24 cellular contexts compared by ENCODE assay signal in genomic region chr5:99076600-99077253, GRCh38.
"Had no signal": no experiment of that assay in that cellular context is flagged by ENCODE, and none has a peak within 500 bp of the region (broad histone marks: within the 10 kb centered on the region; RNA-seq: fewer than 3 reads in every experiment).

No MANE protein-coding gene starts in this region.

- H3K4me3 Mint-ChIP-seq: activated B cell treated with CpG ODN at 0.5 μM for 24 hours; activated naive CD4-positive, alpha-beta T cell treated with anti-CD3 and anti-CD28 coated beads for 36 hours; activated naive CD8-positive, alpha-beta T cell treated with anti-CD3 and anti-CD28 coated beads for 36 hours; activated T-helper 1 cell treated with anti-CD3 and anti-CD28 coated beads, Interleukin-12 subunit alpha, Interleukin-12 subunit beta, Interleukin-2, Interleukin-4 antibody, amounts not matched to agents 30 ng/mL and 10 ng/mL and 1 ng/mL, durations not matched to agents 14 hours and 24 hours and 36 hours; mesothelial cell of epicardium; naive B cell; neural progenitor cell; stimulated activated naive B cell treated with anti-CD40 and anti-IgM and Interleukin-4, amounts not matched to agents 10 μg/mL and 1 μg/mL and 100 μg/mL, for 72 hours had no signal

- H3K27ac ChIP-seq: adrenal gland, body of pancreas, colonic mucosa, gastrocnemius medialis, heart left ventricle, neural progenitor cell, right atrium auricular region, stomach, tibial nerve had no signal

- H3K4me3 ChIP-seq: adrenal gland, body of pancreas, colonic mucosa, gastrocnemius medialis, heart left ventricle, neural progenitor cell, right atrium auricular region, smooth muscle cell, stomach, tibial nerve had no signal

- H2AFZ ChIP-seq: neural progenitor cell had no signal

- H3K27me3 Mint-ChIP-seq: activated naive CD8-positive, alpha-beta T cell treated with anti-CD3 and anti-CD28 coated beads for 36 hours had no signal

- DNase-seq: activated B cell treated with CpG ODN at 0.5 μM for 24 hours; activated effector memory CD4-positive, alpha-beta T cell treated with anti-CD3 and anti-CD28 coated beads, Interleukin-2, amount 50 U/mL, for 16 hours; activated naive CD4-positive, alpha-beta T cell treated with anti-CD3 and anti-CD28 coated beads for 36 hours; activated naive CD8-positive, alpha-beta T cell treated with anti-CD3 and anti-CD28 coated beads for 36 hours; adrenal gland; aorta; body of pancreas; colonic mucosa; effector memory CD4-positive, alpha-beta T cell; gastrocnemius medialis; heart left ventricle; hypothalamus; naive B cell; occipital lobe; stimulated activated CD4-positive, alpha-beta T cell treated with anti-CD3 and anti-CD28 coated beads, Interleukin-1b, Interleukin-23, amount 100 ng/mL, for 48 hours; stimulated activated naive B cell treated with anti-CD40 and anti-IgM and Interleukin-4, amounts not matched to agents 10 μg/mL and 1 μg/mL and 100 μg/mL, for 72 hours; stomach; T-helper 1 cell had no signal

- ATAC-seq: body of pancreas; gastrocnemius medialis; heart left ventricle; stimulated activated naive B cell treated with anti-CD40 and anti-IgM and Interleukin-4, amounts not matched to agents 10 μg/mL and 1 μg/mL and 100 μg/mL, for 72 hours had no signal

- H3K9me3 ChIP-seq: adrenal gland, body of pancreas, colonic mucosa, gastrocnemius medialis, right atrium auricular region, tibial nerve had no signal

- H3K4me2 ChIP-seq: neural progenitor cell, smooth muscle cell had no signal

- H3K4me1 Mint-ChIP-seq: activated B cell treated with CpG ODN at 0.5 μM for 24 hours; activated naive CD8-positive, alpha-beta T cell treated with anti-CD3 and anti-CD28 coated beads for 36 hours; naive B cell had no signal

- H3K36me3 ChIP-seq: adrenal gland, colonic mucosa, gastrocnemius medialis, heart left ventricle, neural progenitor cell, right atrium auricular region, stomach, tibial nerve had no signal

- H3K9ac ChIP-seq: neural progenitor cell had no signal

- H3K4me1 ChIP-seq: adrenal gland, colonic mucosa, gastrocnemius medialis, heart left ventricle, neural progenitor cell, right atrium auricular region, stomach, tibial nerve had no signal

- H3K36me3 Mint-ChIP-seq: activated naive CD8-positive, alpha-beta T cell treated with anti-CD3 and anti-CD28 coated beads for 36 hours; mesothelial cell of epicardium; naive B cell; neural progenitor cell; stimulated activated naive B cell treated with anti-CD40 and anti-IgM and Interleukin-4, amounts not matched to agents 10 μg/mL and 1 μg/mL and 100 μg/mL, for 72 hours had no signal

- H3K27ac Mint-ChIP-seq: activated B cell treated with CpG ODN at 0.5 μM for 24 hours; activated naive CD4-positive, alpha-beta T cell treated with anti-CD3 and anti-CD28 coated beads for 36 hours; activated naive CD8-positive, alpha-beta T cell treated with anti-CD3 and anti-CD28 coated beads for 36 hours; activated T-helper 1 cell treated with anti-CD3 and anti-CD28 coated beads, Interleukin-12 subunit alpha, Interleukin-12 subunit beta, Interleukin-2, Interleukin-4 antibody, amounts not matched to agents 30 ng/mL and 10 ng/mL and 1 ng/mL, durations not matched to agents 14 hours and 24 hours and 36 hours; mesothelial cell of epicardium; neural progenitor cell; stimulated activated naive B cell treated with anti-CD40 and anti-IgM and Interleukin-4, amounts not matched to agents 10 μg/mL and 1 μg/mL and 100 μg/mL, for 72 hours had no signal

- H3K27me3 ChIP-seq: adrenal gland, body of pancreas, colonic mucosa, gastrocnemius medialis, heart left ventricle, neural progenitor cell, right atrium auricular region, stomach, tibial nerve had no signal
